ENCODE assay signal across 1 cellular context in the genomic region with DNA sequence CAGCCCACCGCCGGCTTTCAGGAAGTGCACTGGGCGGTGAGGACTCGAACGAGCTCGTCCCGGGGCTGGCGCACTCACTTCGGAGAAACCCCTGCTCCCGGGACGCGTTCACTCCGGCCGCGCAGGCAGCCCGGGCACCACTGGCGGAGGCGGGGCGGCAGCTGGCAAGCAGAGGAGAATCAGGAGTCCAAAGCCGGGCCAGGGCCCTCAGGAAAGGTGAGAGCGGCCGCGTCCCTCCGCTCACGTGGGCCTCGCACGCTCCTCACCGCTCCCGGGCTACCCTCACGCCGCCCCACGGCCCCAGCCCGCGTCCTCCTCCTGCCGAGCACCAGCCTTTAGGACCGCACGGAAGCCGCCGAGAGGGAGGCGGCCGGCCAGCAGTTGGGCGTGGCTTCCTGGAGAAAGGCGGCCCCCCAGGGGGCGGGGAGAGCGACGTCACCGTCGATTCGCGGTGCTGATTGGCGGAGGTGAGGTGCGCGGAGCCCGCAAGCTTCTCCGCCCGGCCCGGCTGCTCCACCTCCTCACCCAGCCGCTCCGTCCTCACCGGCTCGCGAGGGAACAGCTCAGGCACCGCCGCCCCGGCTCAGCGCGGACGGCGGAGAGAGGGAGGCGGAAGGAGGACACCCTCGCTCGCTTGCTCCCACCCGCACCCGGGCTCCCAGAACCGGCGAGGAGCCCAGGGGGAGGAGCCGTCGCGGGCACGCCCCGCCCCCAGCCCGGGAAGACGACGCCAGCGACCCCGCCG.
A peak's percentile ranks its signal among the peaks of the same experiment; 100 is the strongest.
TF ChIP-seq lines count a peak whose summit lies in the region.

Gene ZCCHC2 (plus strand): TSS at position 516 of the 745 bp plus-strand sequence. CDS start 400 bp downstream, outside the sequence.

TF ChIP-seq in K562, 482 proteins besides CTCF, POLR2A, EP300 and RAD21 (continued from another document and continues in another):
- TF ChIP-seq, protein P1, sequence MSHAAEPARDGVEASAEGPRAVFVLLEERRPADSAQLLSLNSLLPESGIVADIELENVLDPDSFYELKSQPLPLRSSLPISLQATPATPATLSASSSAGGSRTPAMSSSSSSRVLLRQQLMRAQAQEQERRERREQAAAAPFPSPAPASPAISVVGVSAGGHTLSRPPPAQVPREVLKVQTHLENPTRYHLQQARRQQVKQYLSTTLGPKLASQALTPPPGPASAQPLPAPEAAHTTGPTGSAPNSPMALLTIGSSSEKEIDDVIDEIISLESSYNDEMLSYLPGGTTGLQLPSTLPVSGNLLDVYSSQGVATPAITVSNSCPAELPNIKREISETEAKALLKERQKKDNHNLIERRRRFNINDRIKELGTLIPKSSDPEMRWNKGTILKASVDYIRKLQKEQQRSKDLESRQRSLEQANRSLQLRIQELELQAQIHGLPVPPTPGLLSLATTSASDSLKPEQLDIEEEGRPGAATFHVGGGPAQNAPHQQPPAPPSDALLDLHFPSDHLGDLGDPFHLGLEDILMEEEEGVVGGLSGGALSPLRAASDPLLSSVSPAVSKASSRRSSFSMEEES (CRISPR knock-in tag; IDR thresholded peaks at IDR 0.05), result no peak
- peak; percentile 73; the same call in 1 of the 2 replicates for TF ChIP-seq MTA3 (IDR thresholded peaks at IDR 0.05; ENCODE audit: borderline replicate concordance)
- no peak for TF ChIP-seq RBM17 (IDR thresholded peaks at IDR 0.05; ENCODE audit: borderline replicate concordance, low read depth, low read length)
- peak; percentile 74 for TF ChIP-seq BCOR (IDR thresholded peaks at IDR 0.05)
- peak; percentile 46; the same call in 1 of the 2 replicates for TF ChIP-seq MBD2 (IDR thresholded peaks at IDR 0.05; ENCODE audit: borderline replicate concordance, low read depth)
- TF ChIP-seq SMARCA5 (IDR thresholded peaks at IDR 0.05), result no peak
- TF ChIP-seq POLR2AphosphoS2 (IDR thresholded peaks at IDR 0.05; ENCODE audit: low read length), result no peak
- TF ChIP-seq ZFP1 (CRISPR knock-in tag; IDR thresholded peaks at IDR 0.05), result no peak
- peak; percentile 86 for TF ChIP-seq CREM (IDR thresholded peaks at IDR 0.05; ENCODE audit: low read depth)
- no peak for TF ChIP-seq NCOR1 (IDR thresholded peaks at IDR 0.05)
- TF ChIP-seq KLF1 (tag; IDR thresholded peaks at IDR 0.05), result no peak; the same call in none of the 2 replicates
- no peak for TF ChIP-seq ZNF277 (CRISPR knock-in tag; IDR thresholded peaks at IDR 0.05; ENCODE audit: borderline replicate concordance)
- TF ChIP-seq POLR2G (IDR thresholded peaks at IDR 0.05; ENCODE audit: low read depth, low read length), result peak; percentile 84
- TF ChIP-seq MIER1 (IDR thresholded peaks at IDR 0.05; ENCODE audit: low read depth), result no peak
- peak; percentile 71 for TF ChIP-seq FIP1L1 (IDR thresholded peaks at IDR 0.05; ENCODE audit: low read depth, low read length, poor library complexity, severe bottlenecking)
- no peak for TF ChIP-seq GTF3C2 (IDR thresholded peaks at IDR 0.05; ENCODE audit: borderline replicate concordance, extremely low read depth, insufficient read length)
- TF ChIP-seq ARID1B (IDR thresholded peaks at IDR 0.05), result no peak
- no peak for TF ChIP-seq PTBP1 (IDR thresholded peaks at IDR 0.05; ENCODE audit: low read depth, low read length)
- peak; percentile 59; the same call in 1 of the 2 replicates for TF ChIP-seq EP400 (IDR thresholded peaks at IDR 0.05)
- no peak for TF ChIP-seq IRF9 (tag; IDR thresholded peaks at IDR 0.05)
- peak; percentile 90 for TF ChIP-seq CXXC5 (CRISPR knock-in tag; IDR thresholded peaks at IDR 0.05)
- no peak for TF ChIP-seq ZNF444 (CRISPR knock-in tag; IDR thresholded peaks at IDR 0.05)
- no peak for TF ChIP-seq BACH1 (tag; IDR thresholded peaks at IDR 0.05)
- TF ChIP-seq ZBTB34 (CRISPR knock-in tag; IDR thresholded peaks at IDR 0.05), result no peak
- no peak for TF ChIP-seq ZNF184 (CRISPR knock-in tag; IDR thresholded peaks at IDR 0.05)
- TF ChIP-seq PTRF (tag; IDR thresholded peaks at IDR 0.05), result no peak
- TF ChIP-seq E4F1 (CRISPR knock-in tag; IDR thresholded peaks at IDR 0.05; ENCODE audit: borderline replicate concordance), result no peak
- no peak; the same call in 1 of the 2 replicates for TF ChIP-seq EGR1 (conservative IDR thresholded peaks at IDR 0.05)
- TF ChIP-seq RFX5 (IDR thresholded peaks at IDR 0.05; ENCODE audit: low read depth, low read length), result peak; percentile 43; the same call in 1 of the 2 replicates
- TF ChIP-seq MYC (IDR thresholded peaks at IDR 0.05; ENCODE audit: low read depth, low read length), result 0 out of 2 replicates have a peak, but pooled peaks have one; percentile 49
- TF ChIP-seq MYC (CRISPR knock-in tag; IDR thresholded peaks at IDR 0.05; ENCODE audit: borderline replicate concordance, low read depth), result peak; percentile 67; the same call in 1 of the 2 replicates
- no peak for TF ChIP-seq SREBF2 (CRISPR knock-in tag; IDR thresholded peaks at IDR 0.05)
- TF ChIP-seq U2AF1 (optimal IDR thresholded peaks at IDR 0.05; ENCODE audit: low read depth, low read length), result peak; percentile 86
- TF ChIP-seq E2F3 (CRISPR knock-in tag; IDR thresholded peaks at IDR 0.05), result no peak
- peak; percentile 92 for TF ChIP-seq TOE1 (IDR thresholded peaks at IDR 0.05; ENCODE audit: borderline replicate concordance)
- no peak for TF ChIP-seq TOE1 (CRISPR knock-in tag; IDR thresholded peaks at IDR 0.05; ENCODE audit: borderline replicate concordance, low read depth)
- no peak for TF ChIP-seq ZKSCAN8 (CRISPR knock-in tag; IDR thresholded peaks at IDR 0.05)
- TF ChIP-seq TAF1 (IDR thresholded peaks at IDR 0.05; ENCODE audit: control insufficient read depth, extremely low read depth, insufficient read depth, low read length, severe bottlenecking), result peak; percentile 95
- TF ChIP-seq, protein P2, sequence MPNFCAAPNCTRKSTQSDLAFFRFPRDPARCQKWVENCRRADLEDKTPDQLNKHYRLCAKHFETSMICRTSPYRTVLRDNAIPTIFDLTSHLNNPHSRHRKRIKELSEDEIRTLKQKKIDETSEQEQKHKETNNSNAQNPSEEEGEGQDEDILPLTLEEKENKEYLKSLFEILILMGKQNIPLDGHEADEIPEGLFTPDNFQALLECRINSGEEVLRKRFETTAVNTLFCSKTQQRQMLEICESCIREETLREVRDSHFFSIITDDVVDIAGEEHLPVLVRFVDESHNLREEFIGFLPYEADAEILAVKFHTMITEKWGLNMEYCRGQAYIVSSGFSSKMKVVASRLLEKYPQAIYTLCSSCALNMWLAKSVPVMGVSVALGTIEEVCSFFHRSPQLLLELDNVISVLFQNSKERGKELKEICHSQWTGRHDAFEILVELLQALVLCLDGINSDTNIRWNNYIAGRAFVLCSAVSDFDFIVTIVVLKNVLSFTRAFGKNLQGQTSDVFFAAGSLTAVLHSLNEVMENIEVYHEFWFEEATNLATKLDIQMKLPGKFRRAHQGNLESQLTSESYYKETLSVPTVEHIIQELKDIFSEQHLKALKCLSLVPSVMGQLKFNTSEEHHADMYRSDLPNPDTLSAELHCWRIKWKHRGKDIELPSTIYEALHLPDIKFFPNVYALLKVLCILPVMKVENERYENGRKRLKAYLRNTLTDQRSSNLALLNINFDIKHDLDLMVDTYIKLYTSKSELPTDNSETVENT (CRISPR knock-in tag; IDR thresholded peaks at IDR 0.05), result no peak; the same call in 1 of the 2 replicates
- TF ChIP-seq ZBTB11 (CRISPR knock-in tag; IDR thresholded peaks at IDR 0.05), result no peak; a peak in 1 of 6 replicates
- TF ChIP-seq ELF1 (tag; IDR thresholded peaks at IDR 0.05), result peak; percentile 45; the same call in 1 of the 2 replicates
- no peak for TF ChIP-seq ZNF239 (CRISPR knock-in tag; IDR thresholded peaks at IDR 0.05)
